Comparison of ENCODE assay signal across 19 cellular contexts in the genomic region with DNA sequence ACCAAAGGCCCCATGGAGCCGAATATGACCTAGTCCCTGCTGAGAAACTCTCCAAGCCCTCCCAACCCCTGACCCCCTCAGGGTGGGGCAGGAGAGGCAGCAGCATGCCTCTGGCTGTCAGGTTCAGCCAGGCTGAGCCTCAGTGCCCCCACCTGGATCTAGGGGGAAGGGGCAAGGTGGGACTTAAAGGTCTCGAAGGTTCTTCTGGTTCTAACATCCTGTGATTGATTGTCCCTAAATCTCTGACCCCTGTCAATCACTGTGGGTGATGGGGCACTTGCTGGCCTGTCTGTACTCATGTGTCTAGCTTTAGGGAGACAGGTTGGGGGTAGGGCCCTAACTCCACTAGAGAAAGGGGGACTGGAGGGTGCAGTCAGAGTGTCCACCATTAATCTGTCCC.
"Had no signal": no experiment of that assay in that cellular context is flagged by ENCODE, and none has a peak within 500 bp of the region (broad histone marks: within the 10 kb centered on the region; RNA-seq: fewer than 3 reads in every experiment).

No MANE protein-coding gene starts in this region.

- H3K36me3 ChIP-seq: breast epithelium, transverse colon had no signal

- H3K27me3 Mint-ChIP-seq: activated CD4-positive, alpha-beta memory T cell treated with anti-CD3 and anti-CD28 coated beads for 36 hours; activated CD4-positive, alpha-beta T cell treated with anti-CD3 and anti-CD28 coated beads for 36 hours; activated CD8-positive, alpha-beta memory T cell treated with anti-CD3 and anti-CD28 coated beads, Interleukin-2, amount 10 ng/mL, durations not matched to agents 7 days and 5 days; activated naive CD8-positive, alpha-beta T cell; central memory CD8-positive, alpha-beta T cell had no signal

- H3K27ac ChIP-seq: breast epithelium, esophagus muscularis mucosa, gastrocnemius medialis, stomach, transverse colon had no signal

- DNase-seq: activated CD4-positive, alpha-beta memory T cell treated with anti-CD3 and anti-CD28 coated beads for 36 hours; activated CD4-positive, alpha-beta T cell treated with anti-CD3 and anti-CD28 coated beads for 36 hours; activated CD8-positive, alpha-beta memory T cell treated with anti-CD3 and anti-CD28 coated beads, Interleukin-2, amount 10 ng/mL, durations not matched to agents 7 days and 5 days; activated gamma-delta T cell treated with Interleukin-2 at 50 U/mL for 16 hours; activated T-cell treated with anti-CD3 and anti-CD28 coated beads for 4 hours; amniotic stem cell; gastrocnemius medialis; hippocampal formation; mesenchymal stem cell; stimulated activated CD4-positive, alpha-beta T cell treated with anti-CD3 and anti-CD28 coated beads, Interleukin-4, amount 100 ng/mL, for 1 hour; stomach; T1000; transverse colon had no signal

- H3K4me3 Mint-ChIP-seq: activated CD4-positive, alpha-beta memory T cell treated with anti-CD3 and anti-CD28 coated beads for 36 hours; activated CD4-positive, alpha-beta T cell treated with anti-CD3 and anti-CD28 coated beads for 36 hours; activated CD8-positive, alpha-beta memory T cell treated with anti-CD3 and anti-CD28 coated beads, Interleukin-2, amount 10 ng/mL, durations not matched to agents 7 days and 5 days; activated naive CD8-positive, alpha-beta T cell; central memory CD8-positive, alpha-beta T cell; T-helper 1 cell treated with Interleukin-12 subunit alpha and Interleukin-12 subunit beta and Interleukin-4 antibody, amounts not matched to agents 30 μg/mL and 1 μg/mL, for 36 hours; WTC11 had no signal

- ATAC-seq: activated CD4-positive, alpha-beta T cell treated with anti-CD3 and anti-CD28 coated beads for 36 hours; activated CD8-positive, alpha-beta memory T cell treated with anti-CD3 and anti-CD28 coated beads, Interleukin-2, amount 10 ng/mL, durations not matched to agents 7 days and 5 days; gastrocnemius medialis; WTC11 had no signal

- H3K9me3 Mint-ChIP-seq: activated CD4-positive, alpha-beta memory T cell treated with anti-CD3 and anti-CD28 coated beads for 36 hours; central memory CD8-positive, alpha-beta T cell; T-helper 1 cell treated with Interleukin-12 subunit alpha and Interleukin-12 subunit beta and Interleukin-4 antibody, amounts not matched to agents 30 μg/mL and 1 μg/mL, for 36 hours; WTC11 had no signal

- H3K4me1 ChIP-seq: breast epithelium, gastrocnemius medialis had no signal

- H3K27me3 ChIP-seq: breast epithelium, esophagus muscularis mucosa, gastrocnemius medialis, stomach, transverse colon had no signal

- H3K4me3 ChIP-seq: breast epithelium, esophagus muscularis mucosa, gastrocnemius medialis, stomach, transverse colon had no signal

- H3K9me3 ChIP-seq: breast epithelium, esophagus muscularis mucosa, gastrocnemius medialis, stomach, transverse colon had no signal

- H3K27ac Mint-ChIP-seq: activated CD4-positive, alpha-beta memory T cell treated with anti-CD3 and anti-CD28 coated beads for 36 hours; activated CD4-positive, alpha-beta T cell treated with anti-CD3 and anti-CD28 coated beads for 36 hours; activated CD8-positive, alpha-beta memory T cell treated with anti-CD3 and anti-CD28 coated beads, Interleukin-2, amount 10 ng/mL, durations not matched to agents 7 days and 5 days; activated naive CD8-positive, alpha-beta T cell; T-helper 1 cell treated with Interleukin-12 subunit alpha and Interleukin-12 subunit beta and Interleukin-4 antibody, amounts not matched to agents 30 μg/mL and 1 μg/mL, for 36 hours; WTC11 had no signal
